9 cellular contexts compared by ENCODE assay signal in genomic region chr22:22721681-22722309, GRCh38.
DNase-seq lines count a peak whose midpoint lies in the region; ATAC-seq, FAIRE-seq and TF ChIP-seq lines count a peak whose summit lies in the region.
"Had no signal": no experiment of that assay in that cellular context is flagged by ENCODE, and none has a peak within 500 bp of the region (broad histone marks: within the 10 kb centered on the region; RNA-seq: fewer than 3 reads in every experiment).

No MANE protein-coding gene starts in this region.

- no peak overlapping the region for H3K9ac ChIP-seq in DND-41 (ENCODE audit: low read depth, low read length)

- ATAC-seq in DND-41 (ENCODE audit: insufficient read depth, low read depth), result peak; percentile 42; the same call in 1 of the 3 replicates

- no peak overlapping the region for H2AFZ ChIP-seq in DND-41 (ENCODE audit: low read depth, low read length)

- no peaks in the 10 kb centered on the region for H3K36me3 ChIP-seq in DND-41 (ENCODE audit: insufficient read depth, low read length)
- no peaks in the 10 kb centered on the region for H3K36me3 ChIP-seq in bronchial epithelial cell (ENCODE audit: control insufficient read depth, insufficient read depth, low read length)

- TF ChIP-seq CTCF in DND-41 (IDR thresholded peaks at IDR 0.05; ENCODE audit: borderline replicate concordance, extremely low read depth, low read length, poor library complexity, severe bottlenecking) (no peak), bronchial epithelial cell (IDR thresholded peaks at IDR 0.05; ENCODE audit: insufficient read depth, low read length, severe bottlenecking) (no peak)

- H4K20me1 ChIP-seq in DND-41 (ENCODE audit: insufficient read depth, low read length), result no peaks in the 10 kb centered on the region

- no peaks in the 10 kb centered on the region for H3K9me3 ChIP-seq in DND-41 (ENCODE audit: insufficient read depth, low read length, severe bottlenecking)

- no peaks in the 10 kb centered on the region for H3K79me2 ChIP-seq in DND-41 (ENCODE audit: insufficient read depth, low read length)

- H3K27me3 ChIP-seq in DND-41 (ENCODE audit: insufficient read depth, low read length, poor library complexity) (no peaks in the 10 kb centered on the region), bronchial epithelial cell (ENCODE audit: control insufficient read depth, insufficient read depth, low read length) (no peaks in the 10 kb centered on the region)

- no peak overlapping the region for H3K4me3 ChIP-seq in DND-41 (ENCODE audit: low read depth in 1 of 2, low read length in 2 of 2)
- H3K4me3 ChIP-seq in bronchial epithelial cell (ENCODE audit: low read depth, low read length), result no peak overlapping the region

- FAIRE-seq in bronchial epithelial cell (lab: Jason Lieb, UNC), result no peak

- DNase-seq in DND-41 (no peak), RKO (ENCODE audit: low spot score) (peak; percentile 56), bronchial epithelial cell (ENCODE audit: low read depth) (peak; percentile 63), HT-29 (ENCODE audit: low spot score) (no peak), KG1 (lab: John Stamatoyannopoulos, UW) (no peak), NCI-H446 treated with DMSO at 0.1 percent for 48 hours (lab: John Stamatoyannopoulos, UW) (no peak), NCI-H1417 treated with DMSO at 0.1 percent for 48 hours (lab: John Stamatoyannopoulos, UW) (no peak)
- peak; percentile 73 for DNase-seq in stimulated activated CD4-positive, alpha-beta T cell treated with anti-CD3 and anti-CD28 coated beads, Interleukin-12 subunit alpha, Interleukin-12 subunit beta, amount 100 ng/mL, for 4 hours
- DNase-seq: NCI-H1092 treated with DMSO at 0.1 percent for 48 hours had no signal

- peaks cover 4% of the 10 kb centered on the region for H3K4me1 ChIP-seq in DND-41 (ENCODE audit: insufficient read depth, low read length)

- no peak overlapping the region for H3K4me2 ChIP-seq in DND-41 (ENCODE audit: insufficient read depth, low read length)

- H3K27ac ChIP-seq in DND-41 (ENCODE audit: low read length), result no peak overlapping the region

Comparison
In these comparisons a context has a peak if more than half of its experiments do, and no peak if none do; other contexts are left out.
1. DNase-seq: peak in RKO (single experiment), bronchial epithelial cell (single experiment) and stimulated activated CD4-positive, alpha-beta T cell treated with anti-CD3 and anti-CD28 coated beads, Interleukin-12 subunit alpha, Interleukin-12 subunit beta, amount 100 ng/mL, for 4 hours (single experiment); none in DND-41 (single experiment), HT-29 (single experiment), KG1 (single experiment), NCI-H446 treated with DMSO at 0.1 percent for 48 hours (single experiment) and NCI-H1417 treated with DMSO at 0.1 percent for 48 hours (single experiment).